8 cellular contexts compared by ENCODE assay signal in the genomic region with DNA sequence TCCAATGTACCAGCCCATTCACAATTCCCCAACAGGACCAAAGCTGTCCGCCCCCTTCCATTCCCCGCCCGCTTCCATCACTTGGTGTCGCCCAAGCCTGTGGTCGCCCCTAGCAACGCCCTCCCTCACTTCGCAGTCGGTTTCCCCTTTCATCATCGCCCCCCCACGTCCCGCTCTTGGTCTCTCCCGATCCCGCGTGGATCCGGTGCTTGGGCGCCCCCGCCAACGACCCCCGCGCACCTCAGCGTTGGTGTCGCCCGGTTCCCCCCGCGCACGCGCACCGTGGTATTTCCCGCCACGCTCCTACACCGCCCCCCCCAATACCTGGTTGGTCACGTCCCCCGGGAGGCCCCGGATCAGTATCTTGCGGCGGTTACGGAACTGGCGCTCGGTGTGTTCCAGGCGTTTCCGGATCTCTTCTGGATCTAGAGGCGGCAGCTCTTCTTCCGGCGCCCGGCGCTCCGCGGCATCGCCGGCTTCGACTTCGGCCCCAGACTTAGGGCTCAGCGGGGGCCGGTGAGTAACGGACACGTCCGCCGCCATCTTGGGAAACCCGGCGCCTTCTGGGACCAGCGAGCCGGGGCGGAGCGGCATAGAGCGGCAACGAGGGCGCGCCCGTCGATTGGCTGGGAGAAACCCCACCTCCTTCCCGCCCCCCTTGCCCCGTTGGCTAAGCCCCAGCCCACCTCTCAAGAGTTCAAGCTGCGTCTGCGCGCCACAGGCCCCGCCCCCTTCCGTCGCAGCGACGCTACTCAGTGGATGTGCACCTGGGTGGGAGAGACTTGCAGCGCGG. TPM values are rescaled to one million over a fixed set of nuclear protein-coding genes. Genes with fewer than 3 reads are reported as not detected.
DNase-seq lines count a peak whose midpoint lies in the region; ATAC-seq and TF ChIP-seq lines count a peak whose summit lies in the region.

RAVER1 (minus strand) TSS at position 565 of the 793 bp plus-strand sequence; CDS start at position 543, 22 bp downstream.

- DNase-seq in NCI-H1105 (lab: John Stamatoyannopoulos, UW) (peak; percentile 97), SKM-1 (lab: John Stamatoyannopoulos, UW; ENCODE audit: unreplicated experiment) (peak; percentile 89), germinal center (ENCODE audit: low spot score) (peak; percentile 100), occipital lobe (lab: John Stamatoyannopoulos, UW) (peak; percentile 94)

- peaks cover 19% of the 10 kb centered on the region for H3K4me1 Mint-ChIP-seq in activated naive CD4-positive, alpha-beta T cell treated with anti-CD3 and anti-CD28 coated beads, Interleukin-2, amount 50 U/mL, for 24 hours

- ATAC-seq in HG02642 (IDR thresholded peaks at IDR 0.05; ENCODE audit: poor library complexity, unreplicated experiment): peak; percentile 89

- peak within 1 kb of the TSS; percentile 83 for H3K27ac ChIP-seq in temporal lobe (ENCODE audit: low read depth, low read length)

- peak; percentile 88 for TF ChIP-seq POLR2A in GM10847 (IDR thresholded peaks at IDR 0.05; ENCODE audit: extremely low read depth, insufficient read length)

- no peaks in the 10 kb centered on the region for H3K27me3 Mint-ChIP-seq in activated naive CD4-positive, alpha-beta T cell treated with anti-CD3 and anti-CD28 coated beads, Interleukin-2, amount 50 U/mL, for 24 hours

- H3K36me3 Mint-ChIP-seq in activated naive CD4-positive, alpha-beta T cell treated with anti-CD3 and anti-CD28 coated beads, Interleukin-2, amount 50 U/mL, for 24 hours: peaks cover 5% of the 10 kb centered on the region

- no peaks in the 10 kb centered on the region for H3K9me3 Mint-ChIP-seq in activated naive CD4-positive, alpha-beta T cell treated with anti-CD3 and anti-CD28 coated beads, Interleukin-2, amount 50 U/mL, for 24 hours

- H3K27ac Mint-ChIP-seq in activated naive CD4-positive, alpha-beta T cell treated with anti-CD3 and anti-CD28 coated beads, Interleukin-2, amount 50 U/mL, for 24 hours: peak within 1 kb of the TSS; percentile 98

- H3K4me3 Mint-ChIP-seq in activated naive CD4-positive, alpha-beta T cell treated with anti-CD3 and anti-CD28 coated beads, Interleukin-2, amount 50 U/mL, for 24 hours: peak within 1 kb of the TSS; percentile 97

RNA-seq across cellular contexts. Expression of gene RAVER1, which starts in this region (rescaled TPM):
- total RNA-seq in occipital lobe (3.0 TPM), temporal lobe (4.9 TPM)

Comparison
In these comparisons a context has a peak if more than half of its experiments do, and no peak if none do; other contexts are left out.
1. Peak in every context shown above with its lines: DNase-seq, ATAC-seq and H3K27ac ChIP-seq.